Comparison of ENCODE assay signal across 21 cellular contexts in genomic region chr4:185677915-185678314, GRCh38.
DNase-seq lines count a peak whose midpoint lies in the region; ATAC-seq, FAIRE-seq and TF ChIP-seq lines count a peak whose summit lies in the region.
"Had no signal": no experiment of that assay in that cellular context is flagged by ENCODE, and none has a peak within 500 bp of the region (broad histone marks: within the 10 kb centered on the region; RNA-seq: fewer than 3 reads in every experiment).

No MANE protein-coding gene starts in this region.

- in situ Hi-C loops in IMR-90 (cut with MboI; ENCODE audit: low sequenced_read_pairs): no loop called here

- DNase-seq in left ventricle myocardium inferior (no peak), left cardiac atrium (no peak), IMR-90 (no peak), H1 (ENCODE audit: low read depth in 1 of 2, low spot score in 2 of 2) (no peak), UCSD-AML1 (lab: John Stamatoyannopoulos, UW; ENCODE audit: unreplicated experiment) (no peak)
- DNase-seq: AML-193; Caco-2; Calu3; CD4-positive, alpha-beta T cell; CD8-positive, alpha-beta T cell; DMS79 treated with DMSO at 0.1 percent for 48 hours; GF-D8 had no signal

- H3K79me1 ChIP-seq in IMR-90 (ENCODE audit: low read depth in 1 of 2, low read length in 2 of 2) (no peaks in the 10 kb centered on the region), H1 (ENCODE audit: low read depth, low read length) (no peaks in the 10 kb centered on the region)

- TF ChIP-seq CTCF in left ventricle myocardium inferior (IDR thresholded peaks at IDR 0.05; ENCODE audit: borderline replicate concordance) (no peak), IMR-90 (conservative IDR thresholded peaks at IDR 0.05; ENCODE audit: low read depth, low read length) (no peak), H1 (IDR thresholded peaks at IDR 0.05; ENCODE audit: control extremely low read depth in 1 of 3, insufficient read depth in 1 of 3, low read depth in 1 of 3, low read length in 3 of 3) (no peak)

- no peak overlapping the region for H4K91ac ChIP-seq in IMR-90 (ENCODE audit: insufficient read depth, low read depth, low read length)
- no peak overlapping the region for H4K91ac ChIP-seq in H1 (replicated peaks; ENCODE audit: insufficient read length, low read length)

- no peak overlapping the region for H2BK20ac ChIP-seq in IMR-90 (ENCODE audit: low read depth, low read length)
- H2BK20ac ChIP-seq in H1 (ENCODE audit: low read length): no peak overlapping the region

- no peak overlapping the region for H4K5ac ChIP-seq in IMR-90 (ENCODE audit: low read depth, low read length)
- H4K5ac ChIP-seq in H1 (ENCODE audit: insufficient read length, low read depth, low read length): no peak overlapping the region

- H4K20me1 ChIP-seq in IMR-90 (ENCODE audit: insufficient read depth, low read length) (no peaks in the 10 kb centered on the region), H1 (replicated peaks in 1 of 2; ENCODE audit: control insufficient read depth in 1 of 2, insufficient read depth in 2 of 2, low read length in 2 of 2) (no peaks in the 10 kb centered on the region)
- H4K20me1 ChIP-seq: BLaER1 treated with 17β-estradiol and CSF1 and Interleukin-3, amounts not matched to agents 10 nM and 100 nM had no signal

- H2AK5ac ChIP-seq in IMR-90 (ENCODE audit: low read depth, low read length) (no peak overlapping the region), H1 (ENCODE audit: low read depth, low read length) (no peak overlapping the region)

- dilution Hi-C loops in IMR-90 (cut with HindIII; ENCODE audit: low sequenced_read_pairs, unreplicated experiment): no loop called here

- BruUV-seq in IMR-90 (replicated peaks; lab: Mats Ljungman, UMichigan): no TSS peak

- H3K4me1 ChIP-seq in left ventricle myocardium inferior (peaks cover 97% of the 10 kb centered on the region), IMR-90 (ENCODE audit: control insufficient read depth, insufficient read depth, low read length) (no peaks in the 10 kb centered on the region), H1 (replicated peaks in 1 of 4; ENCODE audit: control insufficient read depth in 3 of 4, insufficient read depth in 4 of 4, low read length in 3 of 4) (peaks cover 0 to 3% (median 1%) of the 10 kb centered on the region in 4 experiments; a peak in 3 of 7 replicates)
- H3K4me1 ChIP-seq: BLaER1 treated with 17β-estradiol and CSF1 and Interleukin-3, amounts not matched to agents 10 nM and 100 nM; Caco-2 had no signal

- WGBS in IMR-90 (ENCODE audit: extremely low coverage in 2 of 2, insufficient read length in 1 of 2), 2 experiments: no CpG with 5 or more reads among the region's 1 CpG
- 91% methylated on average over 1 of the region's 1 CpG; no CpG with 5 or more reads in 1 of the 2 experiments for WGBS in H1 (ENCODE audit: extremely low coverage in 1 of 2, insufficient coverage in 1 of 2, insufficient read length in 1 of 2, insufficient replicate concordance in 2 of 2, low coverage in 1 of 2, low lambda C conversion rate in 2 of 2, missing lambda C conversion rate in 1 of 2), 2 experiments

- no peaks in the 10 kb centered on the region for H3K23me2 ChIP-seq in H1 (ENCODE audit: low read depth, low read length)

- H3K4me3 ChIP-seq in left ventricle myocardium inferior (no peak overlapping the region), IMR-90 (ENCODE audit: insufficient read depth, low read depth, low read length) (no peak overlapping the region), H1 (ENCODE audit: extremely low read depth in 1 of 4, insufficient read depth in 2 of 4, low read depth in 3 of 4, low read length in 4 of 4) (no peak overlapping the region)
- H3K4me3 ChIP-seq: BLaER1 treated with 17β-estradiol and CSF1 and Interleukin-3, amounts not matched to agents 10 nM and 100 nM had no signal

- H3K79me2 ChIP-seq in H1 (ENCODE audit: control insufficient read depth in 1 of 2, insufficient read depth in 2 of 2, low read length in 2 of 2): no peaks in the 10 kb centered on the region

- H3K14ac ChIP-seq in IMR-90 (replicated peaks; ENCODE audit: low read depth, low read length) (no peak overlapping the region), H1 (ENCODE audit: insufficient read length) (no peak overlapping the region)

- H2BK120ac ChIP-seq in IMR-90 (ENCODE audit: low read depth, low read length) (no peak overlapping the region), H1 (replicated peaks; ENCODE audit: low read depth, low read length) (no peak overlapping the region)

- H3K9me1 ChIP-seq in IMR-90 (ENCODE audit: insufficient read depth, low read length): no peaks in the 10 kb centered on the region

- H3K4me2 ChIP-seq in IMR-90 (ENCODE audit: low read depth, low read length) (no peak overlapping the region), H1 (ENCODE audit: insufficient read depth in 1 of 2, low read depth in 2 of 2, low read length in 2 of 2) (no peak overlapping the region)
- H3K4me2 ChIP-seq: BLaER1 treated with 17β-estradiol and CSF1 and Interleukin-3, amounts not matched to agents 10 nM and 100 nM had no signal

- no peak overlapping the region for H2BK12ac ChIP-seq in H1 (ENCODE audit: low read depth, low read length)

- intact Hi-C loops in left ventricle myocardium inferior (cut with micrococcal nuclease): no loop called here
- intact Hi-C loops in left cardiac atrium (cut with DNase I): no loop called here
- intact Hi-C loops in IMR-90 (cut with micrococcal nuclease): no loop called here

- H3K9ac ChIP-seq in IMR-90 (ENCODE audit: low read depth, low read length) (no peak overlapping the region), H1 (replicated peaks in 1 of 4; ENCODE audit: extremely low read depth in 1 of 4, low read depth in 3 of 4, low read length in 3 of 4) (no peak overlapping the region)
- H3K9ac ChIP-seq: BLaER1 treated with 17β-estradiol and CSF1 and Interleukin-3, amounts not matched to agents 10 nM and 100 nM had no signal

- no peak for TF ChIP-seq EP300 in H1 (IDR thresholded peaks at IDR 0.05; ENCODE audit: borderline replicate concordance in 1 of 2, low read depth in 2 of 2, low read length in 2 of 2)

- CTCF ChIA-PET in IMR-90 (lab: Yijun Ruan, JAX): interaction anchor here (0.7 to 1.0 kb wide), 2 partner anchors 31 to 360 kb away, joined by 3 read pairs; no protein-coding TSS in a partner anchor
- CTCF ChIA-PET in H1 (lab: Charles Lee; ENCODE audit: partially characterized antibody): interaction anchor here (0.5 to 0.6 kb wide), 2 partner anchors 344 to 355 kb away, joined by 3 read pairs; no protein-coding TSS in a partner anchor

- TF ChIP-seq RAD21 in IMR-90 (IDR thresholded peaks at IDR 0.05; ENCODE audit: low read length) (no peak), H1 (IDR thresholded peaks at IDR 0.05 in 1 of 2, conservative IDR thresholded peaks at IDR 0.05 in 1 of 2; ENCODE audit: low read depth in 2 of 2, low read length in 2 of 2) (no peak)

- no peak overlapping the region for H2BK5ac ChIP-seq in IMR-90 (ENCODE audit: low read depth, low read length, poor library complexity, severe bottlenecking)
- no peak overlapping the region for H2BK5ac ChIP-seq in H1 (ENCODE audit: low read depth, low read length)

- no peak overlapping the region for H4K8ac ChIP-seq in IMR-90 (ENCODE audit: low read depth in 2 of 2, low read length in 2 of 2)
- H4K8ac ChIP-seq in H1 (ENCODE audit: extremely low read depth, insufficient read depth, low read length): no peak overlapping the region

- H3K18ac ChIP-seq in IMR-90 (ENCODE audit: low read depth, low read length) (no peak overlapping the region), H1 (ENCODE audit: extremely low read depth, low read length) (no peak overlapping the region)

- peak overlapping the region; percentile 30 for H3K27ac ChIP-seq in left ventricle myocardium inferior (replicated peaks)
- H3K27ac ChIP-seq in IMR-90 (ENCODE audit: insufficient read depth, low read length): no peak overlapping the region
- H3K27ac ChIP-seq in H1 (ENCODE audit: low read depth, low read length): no peak overlapping the region
- H3K27ac ChIP-seq: 22Rv1; BLaER1 treated with 17β-estradiol and CSF1 and Interleukin-3, amounts not matched to agents 10 nM and 100 nM; C4-2B had no signal

- H3K9me3 ChIP-seq in left ventricle myocardium inferior (replicated peaks) (no peaks in the 10 kb centered on the region), IMR-90 (ENCODE audit: control insufficient read depth, insufficient read depth, low read length) (no peaks in the 10 kb centered on the region), H1 (ENCODE audit: insufficient read depth in 2 of 2, low read depth in 1 of 2, low read length in 1 of 2) (no peaks in the 10 kb centered on the region)
- H3K9me3 ChIP-seq: Caco-2 had no signal

- H3K27me3 ChIP-seq in left ventricle myocardium inferior (ENCODE audit: low read depth) (no peaks in the 10 kb centered on the region), IMR-90 (ENCODE audit: control insufficient read depth, insufficient read depth, low read length) (peaks cover 15% of the 10 kb centered on the region), H1 (replicated peaks in 1 of 4; ENCODE audit: control insufficient read depth in 3 of 4, extremely low read depth in 1 of 4, insufficient read depth in 3 of 4, low read length in 3 of 4) (no peaks in the 10 kb centered on the region)
- H3K27me3 ChIP-seq: BLaER1 treated with 17β-estradiol and CSF1 and Interleukin-3, amounts not matched to agents 10 nM and 100 nM had no signal

- no peak overlapping the region for H2BK15ac ChIP-seq in IMR-90 (ENCODE audit: low read depth, low read length)
- H2BK15ac ChIP-seq in H1 (ENCODE audit: low read length): no peak overlapping the region

- H3K56ac ChIP-seq in IMR-90 (ENCODE audit: extremely low read depth, insufficient read depth, low read length) (no peak overlapping the region), H1 (replicated peaks; ENCODE audit: insufficient read length, low read depth, low read length) (no peak overlapping the region)

- TF ChIP-seq POLR2A in IMR-90 (IDR thresholded peaks at IDR 0.05; ENCODE audit: low read depth, low read length) (no peak), H1 (IDR thresholded peaks at IDR 0.05; ENCODE audit: control extremely low read depth in 1 of 2, low read depth in 2 of 2, low read length in 2 of 2) (no peak)

- H3K23ac ChIP-seq in IMR-90 (ENCODE audit: low read depth, low read length) (no peak overlapping the region), H1 (ENCODE audit: insufficient read length) (no peak overlapping the region)

- POLR2A ChIA-PET in IMR-90 (lab: Charles Lee; ENCODE audit: unreplicated experiment) (no interaction called here), H1 (lab: Charles Lee; ENCODE audit: partially characterized antibody) (no interaction called here)

- FAIRE-seq in A204.1 (lab: Jason Lieb, UNC) (peak; percentile 30), H1 (lab: Jason Lieb, UNC) (no peak)
- FAIRE-seq: D721Med, GM12891, GM19239 had no signal

- H3K4ac ChIP-seq in IMR-90 (ENCODE audit: low read depth, low read length) (no peak overlapping the region), H1 (replicated peaks; ENCODE audit: insufficient read length, low read depth, low read length) (no peak overlapping the region)

- no peak overlapping the region for H2AK9ac ChIP-seq in IMR-90 (replicated peaks; ENCODE audit: low read depth, low read length, poor library complexity)

- peaks cover 26% of the 10 kb centered on the region for H3K36me3 ChIP-seq in left ventricle myocardium inferior
- no peaks in the 10 kb centered on the region for H3K36me3 ChIP-seq in IMR-90 (ENCODE audit: control insufficient read depth, insufficient read depth, low read length)
- H3K36me3 ChIP-seq in H1 (ENCODE audit: control insufficient read depth in 2 of 4, insufficient read depth in 4 of 4, low read length in 3 of 4): peaks cover 0 to 10% (median 0%) of the 10 kb centered on the region in 4 experiments; a peak in 2 of 8 replicates
- H3K36me3 ChIP-seq: BLaER1 treated with 17β-estradiol and CSF1 and Interleukin-3, amounts not matched to agents 10 nM and 100 nM had no signal

- H2AFZ ChIP-seq in IMR-90 (replicated peaks; ENCODE audit: low read length, poor library complexity): no peak overlapping the region
- no peak overlapping the region for H2AFZ ChIP-seq in H1 (ENCODE audit: low read length)

- ATAC-seq in left cardiac atrium (no peak), IMR-90 (ENCODE audit: low read depth) (no peak), HG02885 (IDR thresholded peaks at IDR 0.05; ENCODE audit: poor library complexity, unreplicated experiment) (no peak)
- no peak for ATAC-seq in activated CD4-positive, CD25-positive, alpha-beta regulatory T cell treated with anti-CD3 and anti-CD28 coated beads, Interleukin-2, amount 50 U/mL, for 24 hours
- ATAC-seq: CD8-positive, alpha-beta T cell had no signal
